In the genomic region with DNA sequence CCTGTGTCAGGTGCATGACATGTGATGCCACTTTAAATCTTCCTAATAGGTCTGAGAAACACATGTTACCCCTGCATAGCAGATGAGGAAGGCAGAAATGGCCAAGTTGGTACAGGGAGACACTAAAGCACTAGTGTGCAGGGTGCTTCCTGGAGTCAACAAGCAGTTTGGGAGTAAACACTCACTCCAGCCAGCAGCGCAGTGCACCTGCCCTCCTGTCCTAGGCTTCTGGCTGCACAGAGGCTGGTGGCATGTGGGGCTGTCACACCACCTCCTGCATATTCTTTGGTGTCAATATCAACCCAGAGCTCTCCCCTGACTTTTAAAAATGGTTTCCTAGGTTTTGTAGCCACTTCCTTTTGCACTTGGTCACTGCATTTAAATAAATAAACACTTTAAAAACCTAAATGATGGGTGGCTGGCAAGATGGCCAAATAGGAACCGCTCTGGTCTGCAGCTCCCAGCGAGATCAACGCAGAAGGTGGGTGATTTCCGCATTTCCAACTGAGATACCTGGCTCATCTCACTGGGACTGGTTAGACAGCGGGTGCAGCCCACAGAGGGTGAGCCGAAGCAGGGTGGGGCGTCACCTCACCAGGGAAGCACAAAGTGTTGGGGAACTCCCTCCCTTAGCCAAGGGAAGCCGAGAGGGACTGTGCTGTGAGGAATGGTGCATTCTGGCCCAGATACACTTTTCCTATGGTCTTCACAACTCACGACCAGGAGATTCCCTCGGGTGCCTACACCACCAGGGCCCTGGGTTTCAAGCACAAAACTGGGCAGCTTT, we compare ENCODE assay signal across 1 cellular context.
TF ChIP-seq lines count a peak whose summit lies in the region.

No MANE protein-coding gene starts in this region.

TF ChIP-seq in GM23338, 12 proteins besides CTCF, POLR2A, EP300 and RAD21 (continued from another document):
- TF ChIP-seq, protein P1, sequence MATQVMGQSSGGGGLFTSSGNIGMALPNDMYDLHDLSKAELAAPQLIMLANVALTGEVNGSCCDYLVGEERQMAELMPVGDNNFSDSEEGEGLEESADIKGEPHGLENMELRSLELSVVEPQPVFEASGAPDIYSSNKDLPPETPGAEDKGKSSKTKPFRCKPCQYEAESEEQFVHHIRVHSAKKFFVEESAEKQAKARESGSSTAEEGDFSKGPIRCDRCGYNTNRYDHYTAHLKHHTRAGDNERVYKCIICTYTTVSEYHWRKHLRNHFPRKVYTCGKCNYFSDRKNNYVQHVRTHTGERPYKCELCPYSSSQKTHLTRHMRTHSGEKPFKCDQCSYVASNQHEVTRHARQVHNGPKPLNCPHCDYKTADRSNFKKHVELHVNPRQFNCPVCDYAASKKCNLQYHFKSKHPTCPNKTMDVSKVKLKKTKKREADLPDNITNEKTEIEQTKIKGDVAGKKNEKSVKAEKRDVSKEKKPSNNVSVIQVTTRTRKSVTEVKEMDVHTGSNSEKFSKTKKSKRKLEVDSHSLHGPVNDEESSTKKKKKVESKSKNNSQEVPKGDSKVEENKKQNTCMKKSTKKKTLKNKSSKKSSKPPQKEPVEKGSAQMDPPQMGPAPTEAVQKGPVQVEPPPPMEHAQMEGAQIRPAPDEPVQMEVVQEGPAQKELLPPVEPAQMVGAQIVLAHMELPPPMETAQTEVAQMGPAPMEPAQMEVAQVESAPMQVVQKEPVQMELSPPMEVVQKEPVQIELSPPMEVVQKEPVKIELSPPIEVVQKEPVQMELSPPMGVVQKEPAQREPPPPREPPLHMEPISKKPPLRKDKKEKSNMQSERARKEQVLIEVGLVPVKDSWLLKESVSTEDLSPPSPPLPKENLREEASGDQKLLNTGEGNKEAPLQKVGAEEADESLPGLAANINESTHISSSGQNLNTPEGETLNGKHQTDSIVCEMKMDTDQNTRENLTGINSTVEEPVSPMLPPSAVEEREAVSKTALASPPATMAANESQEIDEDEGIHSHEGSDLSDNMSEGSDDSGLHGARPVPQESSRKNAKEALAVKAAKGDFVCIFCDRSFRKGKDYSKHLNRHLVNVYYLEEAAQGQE (IDR thresholded peaks at IDR 0.05; ENCODE audit: unreplicated experiment): no peak
- TF ChIP-seq STAT1 (IDR thresholded peaks at IDR 0.05; ENCODE audit: unreplicated experiment) (no peak), JUNB (IDR thresholded peaks at IDR 0.05; ENCODE audit: unreplicated experiment) (no peak)
